1 cellular context compared by ENCODE assay signal in the genomic region with DNA sequence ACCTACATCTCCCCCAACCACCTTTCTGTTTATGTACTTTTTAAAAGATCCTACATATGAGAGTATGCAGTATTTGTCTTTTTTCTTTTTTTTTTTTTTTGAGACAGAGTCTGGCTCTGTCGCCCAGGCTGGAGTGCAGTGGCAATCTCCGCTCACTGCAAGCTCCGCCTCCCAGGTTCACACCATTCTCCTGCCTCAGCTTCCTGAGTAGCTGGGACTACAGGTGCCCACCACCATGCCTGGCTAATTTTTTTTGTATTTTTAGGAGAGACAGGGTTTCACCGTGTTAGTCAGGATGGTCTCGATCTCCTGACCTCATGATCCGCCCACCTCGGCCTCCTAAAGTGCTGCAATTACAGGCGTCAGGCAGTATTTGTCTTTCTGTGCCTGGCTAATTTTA. TPM values are rescaled to one million over a fixed set of nuclear protein-coding genes. Genes with fewer than 3 reads are reported as not detected.
"Had no signal": no experiment of that assay in that cellular context is flagged by ENCODE, and none has a peak within 500 bp of the region (broad histone marks: within the 10 kb centered on the region; RNA-seq: fewer than 3 reads in every experiment).

No MANE protein-coding gene starts in this region.

RNA-seq across cellular contexts. Expression of gene EPHX4, which starts 48.3 kb away (rescaled TPM):
- total RNA-seq: GM12878 had no signal
- polyA plus RNA-seq: GM12878 had no signal
